In genomic region chr2:241540766-241541561, GRCh38 we compare ENCODE assay signal across 9 cellular contexts. TPM values are rescaled to one million over a fixed set of nuclear protein-coding genes. Genes with fewer than 3 reads are reported as not detected.
DNase-seq lines count a peak whose midpoint lies in the region; ATAC-seq and TF ChIP-seq lines count a peak whose summit lies in the region.
"Had no signal": no experiment of that assay in that cellular context is flagged by ENCODE, and none has a peak within 500 bp of the region (broad histone marks: within the 10 kb centered on the region; RNA-seq: fewer than 3 reads in every experiment).

No MANE protein-coding gene starts in this region.

- no peaks in the 10 kb centered on the region for H3K36me3 Mint-ChIP-seq in activated T-helper 17 cell treated with anti-CD3 and anti-CD28 coated beads, Interleukin-2, amount 50 U/mL, for 72 hours (ENCODE audit: low read depth)
- no peaks in the 10 kb centered on the region for H3K36me3 Mint-ChIP-seq in neural progenitor cell

- peaks cover 11% of the 10 kb centered on the region for H3K4me1 ChIP-seq in neural progenitor cell
- peaks cover 15 to 26% (median 19%) of the 10 kb centered on the region in 4 donors for H3K4me1 ChIP-seq in stomach

- peak overlapping the region; percentile 38 for H3K4me3 Mint-ChIP-seq in activated T-helper 17 cell treated with anti-CD3 and anti-CD28 coated beads, Interleukin-2, amount 50 U/mL, for 72 hours
- H3K4me3 Mint-ChIP-seq in neural progenitor cell: peak overlapping the region; percentile 65

- TF ChIP-seq POLR2A in stomach (IDR thresholded peaks at IDR 0.05): no peak

- H3K27me3 Mint-ChIP-seq in activated T-helper 17 cell treated with anti-CD3 and anti-CD28 coated beads, Interleukin-2, amount 50 U/mL, for 72 hours: peaks cover 4% of the 10 kb centered on the region
- peaks cover 21% of the 10 kb centered on the region for H3K27me3 Mint-ChIP-seq in neural progenitor cell (ENCODE audit: insufficient read depth, low read depth)

- 6 to 14% (median 10%) methylated on average over 47 to 68 of the region's 68 CpGs for WGBS in stomach, 5 donors

- no peaks in the 10 kb centered on the region for H4K20me1 ChIP-seq in neural progenitor cell (ENCODE audit: low read depth)

- no peaks in the 10 kb centered on the region for H3K9me3 Mint-ChIP-seq in activated T-helper 17 cell treated with anti-CD3 and anti-CD28 coated beads, Interleukin-2, amount 50 U/mL, for 72 hours
- H3K9me3 Mint-ChIP-seq in neural progenitor cell: peaks cover 2% of the 10 kb centered on the region

- H3K9me3 ChIP-seq in neural progenitor cell (ENCODE audit: low read depth): no peaks in the 10 kb centered on the region
- H3K9me3 ChIP-seq in stomach: no peaks in the 10 kb centered on the region

- H3K27ac ChIP-seq in neural progenitor cell (no peak overlapping the region), stomach (peak overlapping the region in 2 of 5 donors; percentile 13 to 69)
- H3K27ac ChIP-seq: SK-N-MC had no signal

- peak; percentile 73 for DNase-seq in ELR (ENCODE audit: low read depth)
- DNase-seq in NCI-H774 (lab: John Stamatoyannopoulos, UW): peak; percentile 44
- peak; percentile 28 for DNase-seq in fibroblast of peridontal ligament (ENCODE audit: extremely low read depth)
- DNase-seq in neural progenitor cell (ENCODE audit: low spot score): peak; percentile 71
- peak; percentile 81 for DNase-seq in stomach
- DNase-seq in kidney glomerular epithelial cell (lab: John Stamatoyannopoulos, UW): no peak

- H3K27ac Mint-ChIP-seq in activated T-helper 17 cell treated with anti-CD3 and anti-CD28 coated beads, Interleukin-2, amount 50 U/mL, for 72 hours: no peak overlapping the region
- H3K27ac Mint-ChIP-seq in neural progenitor cell: no peak overlapping the region

- no peaks in the 10 kb centered on the region for H3F3A ChIP-seq in neural progenitor cell (ENCODE audit: low read depth)

- H3K27me3 ChIP-seq in neural progenitor cell: peaks cover 68% of the 10 kb centered on the region
- H3K27me3 ChIP-seq in stomach: peaks cover 7 to 45% (median 17%) of the 10 kb centered on the region in 3 donors

- H3K36me3 ChIP-seq in neural progenitor cell (no peaks in the 10 kb centered on the region), stomach (no peaks in the 10 kb centered on the region)

- no peak for TF ChIP-seq EP300 in stomach (IDR thresholded peaks at IDR 0.05)

- ATAC-seq in activated T-helper 17 cell treated with anti-CD3 and anti-CD28 coated beads, Interleukin-2, amount 50 U/mL, for 72 hours (replicated peaks): peak; percentile 76
- ATAC-seq in GM21737 (IDR thresholded peaks at IDR 0.05; ENCODE audit: unreplicated experiment): no peak

- no peaks in the 10 kb centered on the region for H3K79me2 ChIP-seq in neural progenitor cell (ENCODE audit: low read depth)

- no peak overlapping the region for H3K9ac ChIP-seq in neural progenitor cell

- TF ChIP-seq CTCF in neural progenitor cell (IDR thresholded peaks at IDR 0.05): no peak
- TF ChIP-seq CTCF in stomach (IDR thresholded peaks at IDR 0.05): no peak

- peak overlapping the region; percentile 93 for H2AFZ ChIP-seq in neural progenitor cell (replicated peaks)

- H3K4me1 Mint-ChIP-seq in activated T-helper 17 cell treated with anti-CD3 and anti-CD28 coated beads, Interleukin-2, amount 50 U/mL, for 72 hours: no peaks in the 10 kb centered on the region
- peaks cover 19% of the 10 kb centered on the region for H3K4me1 Mint-ChIP-seq in neural progenitor cell

- intact Hi-C loops in stomach (cut with DNase I; ENCODE audit: low total_unique reads): no loop called here

- H3K4me3 ChIP-seq in neural progenitor cell: peak overlapping the region; percentile 47
- peak overlapping the region; percentile 39 to 58 (median 48) for H3K4me3 ChIP-seq in stomach
- H3K4me3 ChIP-seq: SK-N-MC had no signal

- H3K4me2 ChIP-seq in neural progenitor cell: peak overlapping the region; percentile 87

RNA-seq across cellular contexts. Expression of gene BOK, which starts 17.6 kb away (rescaled TPM):
- under 1 TPM in 1 of 2 donors, not detected in 1; 0.16 TPM for total RNA-seq in activated T-helper 17 cell treated with anti-CD3 and anti-CD28 coated beads, Interleukin-2, amount 50 U/mL, for 72 hours
- total RNA-seq in neural progenitor cell (ENCODE audit: low replicate concordance): 2.0 and 5.5 TPM in 2 replicates
- 100 to 1,000 TPM in 1 of 5 donors, 10 to 100 TPM in 4; 13.0 to 112 (median 69.4) TPM for total RNA-seq in stomach
- polyA plus RNA-seq in stomach: 10 to 100 TPM; 14.7 to 31.0 (median 21.6) TPM

RNA-seq across cellular contexts. Expression of gene STK25, which starts 32.6 kb away (rescaled TPM):
- total RNA-seq in activated T-helper 17 cell treated with anti-CD3 and anti-CD28 coated beads, Interleukin-2, amount 50 U/mL, for 72 hours: 10 to 100 TPM; 86.7 to 87.8 TPM
- total RNA-seq in neural progenitor cell (ENCODE audit: low replicate concordance) (164 and 378 TPM in 2 replicates), stomach (100 to 1,000 TPM in 4 of 5 donors, 10 to 100 TPM in 1; 93.8 to 446 (median 240) TPM)
- polyA plus RNA-seq in stomach: 100 to 1,000 TPM; 116 to 162 (median 120) TPM
